In the genomic region with DNA sequence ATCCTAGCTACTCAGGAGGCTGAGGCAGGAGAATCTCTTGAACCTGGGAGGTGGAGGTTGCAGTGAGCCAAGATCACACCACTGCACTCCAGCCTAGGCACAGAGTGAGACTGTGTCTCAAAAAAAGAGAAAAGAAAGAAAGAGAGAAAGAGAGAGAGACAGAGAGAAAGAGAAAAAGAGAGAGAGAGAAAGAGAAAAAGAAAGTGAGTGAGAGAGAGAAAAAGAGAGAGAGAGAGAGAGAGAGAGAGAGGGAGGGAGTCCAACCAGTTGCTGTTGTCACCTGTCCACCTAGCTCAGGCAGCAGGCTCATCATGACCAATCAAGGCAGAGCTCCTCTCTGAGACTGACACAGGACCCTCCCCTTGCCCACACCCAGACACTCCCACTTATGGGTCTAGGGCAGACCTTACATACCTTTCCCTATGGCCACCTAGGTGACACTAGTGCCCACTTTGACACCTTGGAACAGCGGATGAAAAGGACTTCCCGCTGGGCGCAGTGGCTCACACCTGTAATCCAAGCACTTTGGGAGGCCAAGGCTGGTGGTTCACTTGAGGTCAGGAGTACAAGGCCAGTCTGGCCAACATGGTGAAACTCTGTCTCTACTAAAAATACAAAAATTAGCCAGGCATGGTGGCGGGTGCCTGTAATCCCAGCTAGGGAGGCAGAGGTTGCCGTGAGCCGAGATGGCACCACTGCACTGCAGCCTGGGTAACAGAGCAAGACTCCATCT, we compare ENCODE assay signal across 1 cellular context. TPM values are rescaled to one million over a fixed set of nuclear protein-coding genes. Genes with fewer than 3 reads are reported as not detected.
"Had no signal": no experiment of that assay in that cellular context is flagged by ENCODE, and none has a peak within 500 bp of the region (broad histone marks: within the 10 kb centered on the region; RNA-seq: fewer than 3 reads in every experiment).

No MANE protein-coding gene starts in this region.

RNA-seq across cellular contexts. Expression of gene PLEKHH3, which starts 49.6 kb away (rescaled TPM):
- polyA plus RNA-seq: naive thymus-derived CD4-positive, alpha-beta T cell had no signal
